In the genomic region with DNA sequence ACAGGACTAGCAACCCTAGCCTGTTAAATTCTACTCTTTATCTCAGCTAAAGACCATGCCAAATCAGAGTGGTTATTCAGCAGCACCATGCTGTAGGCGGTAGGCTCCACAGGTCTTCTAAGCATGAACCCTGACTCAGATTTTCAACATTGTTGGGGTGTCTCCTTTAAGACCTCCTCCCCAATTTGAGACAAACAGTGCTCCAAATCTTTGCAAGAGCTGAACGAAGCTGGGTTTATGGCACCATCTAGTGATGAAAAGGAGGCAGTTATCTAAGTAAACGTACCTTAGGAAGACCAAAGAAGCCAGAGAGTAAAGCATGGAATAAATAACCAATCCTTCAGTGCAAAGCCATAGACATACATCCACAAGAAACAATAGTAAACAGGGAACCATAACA, we compare ENCODE assay signal across 9 cellular contexts.
DNase-seq lines count a peak whose midpoint lies in the region; ATAC-seq, FAIRE-seq and TF ChIP-seq lines count a peak whose summit lies in the region.
"Had no signal": no experiment of that assay in that cellular context is flagged by ENCODE, and none has a peak within 500 bp of the region (broad histone marks: within the 10 kb centered on the region; RNA-seq: fewer than 3 reads in every experiment).

No MANE protein-coding gene starts in this region.

- CTCF ChIA-PET in Panc1 (lab: Charles Lee), result no interaction called here

- peak; percentile 26; the same call in 1 of the 2 replicates for TF ChIP-seq CTCF in Panc1 (IDR thresholded peaks at IDR 0.05)
- TF ChIP-seq CTCF in foreskin fibroblast (IDR thresholded peaks at IDR 0.05; ENCODE audit: low read depth, low read length), result peak; percentile 66

- no peak for ATAC-seq in Panc1
- no peak for ATAC-seq in stimulated activated naive CD8-positive, alpha-beta T cell treated with anti-CD3 and anti-CD28 coated beads, Interleukin-15, Interleukin-2, amounts not matched to agents 100 U/mL and 50 U/mL, for 24 hours

- no peaks in the 10 kb centered on the region for H3K27me3 ChIP-seq in H7 (ENCODE audit: control insufficient read depth, insufficient read depth, low read length)
- H3K27me3 ChIP-seq in Panc1 (ENCODE audit: control insufficient read depth, insufficient read depth, low read length), result no peaks in the 10 kb centered on the region

- no peak for FAIRE-seq in H54 (lab: Jason Lieb, UNC)

- in situ Hi-C loops in Panc1 (cut with HindIII; ENCODE audit: low pct_unique_long_range_greater_than_20kb, low sequenced_read_pairs), result no loop called here

- H3K36me3 ChIP-seq in H7 (replicated peaks; ENCODE audit: control insufficient read depth, insufficient read depth, low read length) (no peaks in the 10 kb centered on the region), Panc1 (ENCODE audit: control insufficient read depth, insufficient read depth, low read length) (no peaks in the 10 kb centered on the region)

- H3K4me3 ChIP-seq in H7 (ENCODE audit: insufficient read depth, low read depth, low read length) (no peak overlapping the region), Panc1 (ENCODE audit: low read depth in 2 of 2, low read length in 2 of 2) (no peak overlapping the region), foreskin fibroblast (ENCODE audit: low read depth in 1 of 2, low read length in 2 of 2) (no peak overlapping the region)

- no peak for TF ChIP-seq POLR2A in H54 (IDR thresholded peaks at IDR 0.05; ENCODE audit: low read depth, low read length)

- intact Hi-C loops in Panc1 (cut with micrococcal nuclease; ENCODE audit: unreplicated experiment), result no loop called here

- POLR2A ChIA-PET in Panc1 (lab: Charles Lee), result no interaction called here

- BruUV-seq in Panc1 (replicated peaks; lab: Mats Ljungman, UMichigan), result no TSS peak

- H3K27ac ChIP-seq in Panc1 (ENCODE audit: low read length), result no peak overlapping the region

- no peaks in the 10 kb centered on the region for H3K4me1 ChIP-seq in Panc1 (ENCODE audit: control insufficient read depth, insufficient read depth, low read length)

- DNase-seq in AML-193 (lab: John Stamatoyannopoulos, UW), result peak; percentile 48 to 50
- peak; percentile 21 for DNase-seq in H7
- DNase-seq in Panc1 (ENCODE audit: low read depth, low spot score), result no peak
- DNase-seq in foreskin fibroblast, result peak; percentile 9 to 50
- DNase-seq in activated CD8-positive, alpha-beta memory T cell treated with anti-CD3 and anti-CD28 coated beads, Interleukin-2, amount 50 U/mL, for 4 hours, result no peak
- DNase-seq in H54 (ENCODE audit: insufficient read length, low spot score), result no peak
- no peak for DNase-seq in NCI-H187 treated with DMSO at 0.1 percent for 48 hours (lab: John Stamatoyannopoulos, UW)
- DNase-seq in stimulated activated naive CD8-positive, alpha-beta T cell treated with anti-CD3 and anti-CD28 coated beads, Interleukin-15, Interleukin-2, amounts not matched to agents 100 U/mL and 50 U/mL, for 24 hours, result no peak
- DNase-seq: activated T-cell treated with anti-CD3 and anti-CD28 coated beads, Interleukin-2, amount 50 U/mL, for 1 hour had no signal

- no peaks in the 10 kb centered on the region for H3K9me3 ChIP-seq in Panc1 (ENCODE audit: control insufficient read depth, insufficient read depth, low read depth, low read length)

Comparison
In these comparisons a context has a peak if more than half of its experiments do, and no peak if none do; other contexts are left out.
1. DNase-seq: peak in AML-193 (2 of 2), H7 (single experiment) and foreskin fibroblast (2 of 2); none in Panc1 (single experiment), activated CD8-positive, alpha-beta memory T cell treated with anti-CD3 and anti-CD28 coated beads, Interleukin-2, amount 50 U/mL, for 4 hours (single experiment), H54 (single experiment), NCI-H187 treated with DMSO at 0.1 percent for 48 hours (single experiment) and stimulated activated naive CD8-positive, alpha-beta T cell treated with anti-CD3 and anti-CD28 coated beads, Interleukin-15, Interleukin-2, amounts not matched to agents 100 U/mL and 50 U/mL, for 24 hours (single experiment).